1 cellular context compared by ENCODE assay signal in the genomic region with DNA sequence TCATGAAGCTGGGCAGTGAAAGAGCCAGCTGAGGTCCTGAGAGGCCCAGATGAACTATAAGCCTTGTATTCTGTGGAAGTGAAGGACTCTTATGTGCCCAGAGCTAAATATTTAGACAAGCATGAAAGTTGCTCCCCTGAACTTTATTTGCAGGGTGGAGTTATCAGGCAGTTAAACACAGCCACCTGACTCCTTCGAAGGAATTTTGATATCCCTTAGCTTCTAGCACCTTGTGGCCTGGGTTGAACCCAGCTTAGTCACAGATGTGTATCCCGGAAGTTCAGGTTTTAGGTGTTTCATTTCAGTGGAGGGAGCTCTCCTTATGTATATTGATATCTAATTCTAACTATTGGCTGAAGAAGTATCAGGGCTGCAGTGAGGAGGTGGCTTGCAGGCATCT.
TF ChIP-seq lines count a peak whose summit lies in the region.

No MANE protein-coding gene starts in this region.

TF ChIP-seq in HCT116, 20 proteins besides CTCF, POLR2A, EP300 and RAD21 (continued from another document):
- TF ChIP-seq SRF (IDR thresholded peaks at IDR 0.05; ENCODE audit: low read depth) = no peak
- no peak for TF ChIP-seq CBX3 (IDR thresholded peaks at IDR 0.05; ENCODE audit: low read depth)
- TF ChIP-seq ZNF274 (IDR thresholded peaks at IDR 0.05; ENCODE audit: low read depth, low read length) = no peak
- TF ChIP-seq JUND (IDR thresholded peaks at IDR 0.05) = no peak
- no peak for TF ChIP-seq EZH2phosphoT487 (IDR thresholded peaks at IDR 0.05; ENCODE audit: borderline replicate concordance)
- TF ChIP-seq EGR1 (IDR thresholded peaks at IDR 0.05; ENCODE audit: low read depth) = no peak
- no peak for TF ChIP-seq SIN3A (IDR thresholded peaks at IDR 0.05; ENCODE audit: low read depth)
- TF ChIP-seq ZFX (IDR thresholded peaks at IDR 0.05) = no peak
- no peak for TF ChIP-seq POLR2AphosphoS5 (IDR thresholded peaks at IDR 0.05; ENCODE audit: low read depth, low read length)
- no peak for TF ChIP-seq FOSL1 (IDR thresholded peaks at IDR 0.05; ENCODE audit: low read depth)
- no peak for TF ChIP-seq EZH2 (IDR thresholded peaks at IDR 0.05)
- no peak for TF ChIP-seq CEBPB (IDR thresholded peaks at IDR 0.05; ENCODE audit: low read depth)
